Comparison of ENCODE assay signal across 8 cellular contexts in genomic region chr9:128438343-128439109, GRCh38. TPM values are rescaled to one million over a fixed set of nuclear protein-coding genes. Genes with fewer than 3 reads are reported as not detected.
DNase-seq lines count a peak whose midpoint lies in the region; ATAC-seq and TF ChIP-seq lines count a peak whose summit lies in the region.

No MANE protein-coding gene starts in this region.

- CTCF ChIA-PET in AG04450 (lab: Charles Lee): interaction anchor here (0.5 to 1.9 kb wide), 30 partner anchors 9 to 144 kb away, joined by 3 to 30 read pairs (median 5); partner anchors contain the start of gene CERCAM

- TF ChIP-seq CTCF in AG04450 (IDR thresholded peaks at IDR 0.05; ENCODE audit: low read depth, low read length) (peak; percentile 94), omental fat pad (IDR thresholded peaks at IDR 0.05) (peak in 1 of 3 donors; percentile 35), tibial artery (IDR thresholded peaks at IDR 0.05) (peak; percentile 90 to 94)

- no peak overlapping the region for H3K4me3 ChIP-seq in AG04450 (ENCODE audit: low read depth, low read length)
- H3K4me3 ChIP-seq in tibial artery: no peak overlapping the region

- no peaks in the 10 kb centered on the region for H3K9me3 ChIP-seq in AG04450 (ENCODE audit: control insufficient read depth, insufficient read depth, low read length)
- no peaks in the 10 kb centered on the region for H3K9me3 ChIP-seq in tibial artery

- H3K27ac ChIP-seq in AG04450 (ENCODE audit: low read depth, low read length) (no peak overlapping the region), tibial artery (no peak overlapping the region)

- ATAC-seq in GM19023 (IDR thresholded peaks at IDR 0.05; ENCODE audit: unreplicated experiment): peak; percentile 80
- peak; percentile 89 for ATAC-seq in omental fat pad (ENCODE audit: low FRiP score)

- peak; percentile 56 for DNase-seq in AG04450 (ENCODE audit: low read depth, low spot score)
- DNase-seq in M059J (ENCODE audit: low read depth): peak; percentile 74
- DNase-seq in SIG-M5 treated with dmso at 0.1 percent for 504 hours (lab: John Stamatoyannopoulos, UW; ENCODE audit: unreplicated experiment): peak; percentile 77
- DNase-seq in activated T-helper 9 cell treated with anti-CD3 and anti-CD28 coated beads, Interleukin-2, amount 50 U/mL, for 16 hours (ENCODE audit: low read depth): peak; percentile 68
- peak; percentile 55 for DNase-seq in foreskin melanocyte
- DNase-seq in omental fat pad (ENCODE audit: low spot score): peak; percentile 93
- DNase-seq in tibial artery: peak; percentile 81 to 88

- H3K27me3 ChIP-seq in AG04450 (ENCODE audit: control insufficient read depth, insufficient read depth, low read length) (no peaks in the 10 kb centered on the region), tibial artery (no peaks in the 10 kb centered on the region)

- H3K36me3 ChIP-seq in tibial artery: peaks cover 0 to 34% (median 0%) of the 10 kb centered on the region in 3 donors

- H3K4me1 ChIP-seq in tibial artery: peaks cover 0 to 7% (median 3%) of the 10 kb centered on the region in 4 donors

- POLR2A ChIA-PET in AG04450 (lab: Yijun Ruan, JAX): interaction anchor here (0.9 to 1.3 kb wide), 3 partner anchors 18 to 116 kb away, joined by 3 to 4 read pairs (median 4); partner anchors contain the start of gene ODF2

- intact Hi-C loops in tibial artery (cut with DNase I; ENCODE audit: low total_unique reads): no loop called here

RNA-seq across cellular contexts. Expression of gene ODF2, which starts 17.3 kb away (rescaled TPM):
- 16.8 and 19.4 TPM in 2 replicates for polyA plus RNA-seq in AG04450 (2011; rRNA removed)
- polyA minus RNA-seq in AG04450 (2011; rRNA and poly(A)+ RNA removed): 11.3 and 12.0 TPM in 2 replicates
- 32.7 and 56.5 TPM in 2 replicates for total RNA-seq in M059J (2014; rRNA removed; shearing (Covaris generic))
- 10 to 100 TPM; 16.8 to 27.1 (median 20.8) TPM for total RNA-seq in omental fat pad

RNA-seq across cellular contexts. Expression of gene CERCAM, which starts 17.9 kb away (rescaled TPM):
- 54.9 and 72.1 TPM in 2 replicates for polyA plus RNA-seq in AG04450 (2011; rRNA removed)
- polyA minus RNA-seq in AG04450 (2011; rRNA and poly(A)+ RNA removed): 30.8 and 50.1 TPM in 2 replicates
- 15.5 and 24.1 TPM in 2 replicates for total RNA-seq in M059J (2014; rRNA removed; shearing (Covaris generic))
- total RNA-seq in omental fat pad: 10 to 100 TPM; 18.5 to 51.9 (median 24.1) TPM
